In genomic region chr18:10286580-10287150, GRCh38 we compare ENCODE assay signal across 21 cellular contexts.
"Had no signal": no experiment of that assay in that cellular context is flagged by ENCODE, and none has a peak within 500 bp of the region (broad histone marks: within the 10 kb centered on the region; RNA-seq: fewer than 3 reads in every experiment).

No MANE protein-coding gene starts in this region.

- H3K27ac ChIP-seq: gastrocnemius medialis, thyroid gland had no signal

- H3K4me1 ChIP-seq: gastrocnemius medialis, thyroid gland had no signal

- H3K27ac Mint-ChIP-seq: activated CD4-positive, alpha-beta T cell treated with anti-CD3 and anti-CD28 coated beads, Interleukin-2, amount 10 ng/mL, durations not matched to agents 7 days and 5 days; activated CD8-positive, alpha-beta T cell treated with anti-CD3 and anti-CD28 coated beads, Interleukin-2, amount 10 ng/mL, durations not matched to agents 7 days and 5 days; activated naive CD8-positive, alpha-beta T cell treated with anti-CD3 and anti-CD28 coated beads, Interleukin-2, amount 50 U/mL, for 24 hours; activated T-helper 1 cell treated with anti-CD3 and anti-CD28 coated beads, Interleukin-12 subunit alpha, Interleukin-12 subunit beta, Interleukin-2, Interleukin-4 antibody, amounts not matched to agents 30 ng/mL and 10 ng/mL and 1 ng/mL, durations not matched to agents 14 hours and 24 hours and 36 hours; T-helper 17 cell had no signal

- H3K4me1 Mint-ChIP-seq: activated CD4-positive, alpha-beta T cell treated with anti-CD3 and anti-CD28 coated beads, Interleukin-2, amount 10 ng/mL, durations not matched to agents 7 days and 5 days; T-helper 17 cell had no signal

- DNase-seq: activated CD4-positive, alpha-beta T cell treated with anti-CD3 and anti-CD28 coated beads, Interleukin-2, amount 10 ng/mL, durations not matched to agents 7 days and 5 days; activated CD8-positive, alpha-beta T cell treated with anti-CD3 and anti-CD28 coated beads, Interleukin-2, amount 10 ng/mL, durations not matched to agents 7 days and 5 days; activated gamma-delta T cell; activated naive CD4-positive, alpha-beta T cell treated with anti-CD3 and anti-CD28 coated beads, Interleukin-2, amount 50 U/mL, for 16 hours; activated naive CD8-positive, alpha-beta T cell treated with anti-CD3 and anti-CD28 coated beads, Interleukin-2, amount 50 U/mL, for 24 hours; anterior cingulate cortex; central memory CD4-positive, alpha-beta T cell; effector memory CD4-positive, alpha-beta T cell; gastrocnemius medialis; head of caudate nucleus; hypothalamus; left cardiac atrium; mesenchymal stem cell; posterior cingulate gyrus; stimulated activated CD4-positive, alpha-beta T cell treated with anti-CD3 and anti-CD28 coated beads, Interleukin-4, amount 100 ng/mL, for 24 hours; stimulated activated naive CD4-positive, alpha-beta T cell treated with Interleukin-2 at 50 U/mL for 16 hours; T-helper 17 cell; thyroid gland had no signal

- H3K4me3 ChIP-seq: gastrocnemius medialis, thyroid gland had no signal

- ATAC-seq: activated CD4-positive, CD25-positive, alpha-beta regulatory T cell treated with anti-CD3 and anti-CD28 coated beads, Interleukin-2, amount 50 U/mL, for 24 hours; activated CD8-positive, alpha-beta T cell treated with anti-CD3 and anti-CD28 coated beads, Interleukin-2, amount 10 ng/mL, durations not matched to agents 7 days and 5 days; activated naive CD8-positive, alpha-beta T cell treated with anti-CD3 and anti-CD28 coated beads, Interleukin-2, amount 50 U/mL, for 24 hours; gastrocnemius medialis; left cardiac atrium; T-helper 17 cell had no signal

- H3K4me3 Mint-ChIP-seq: activated CD4-positive, alpha-beta T cell treated with anti-CD3 and anti-CD28 coated beads, Interleukin-2, amount 10 ng/mL, durations not matched to agents 7 days and 5 days; activated CD8-positive, alpha-beta T cell treated with anti-CD3 and anti-CD28 coated beads, Interleukin-2, amount 10 ng/mL, durations not matched to agents 7 days and 5 days; activated naive CD8-positive, alpha-beta T cell treated with anti-CD3 and anti-CD28 coated beads, Interleukin-2, amount 50 U/mL, for 24 hours; activated T-helper 1 cell treated with anti-CD3 and anti-CD28 coated beads, Interleukin-12 subunit alpha, Interleukin-12 subunit beta, Interleukin-2, Interleukin-4 antibody, amounts not matched to agents 30 ng/mL and 10 ng/mL and 1 ng/mL, durations not matched to agents 14 hours and 24 hours and 36 hours; neural crest cell; T-helper 17 cell had no signal

- H3K9me3 ChIP-seq: gastrocnemius medialis, thyroid gland had no signal

- H3K36me3 ChIP-seq: gastrocnemius medialis, thyroid gland had no signal

- H3K27me3 ChIP-seq: gastrocnemius medialis, thyroid gland had no signal

- H3K27me3 Mint-ChIP-seq: activated CD4-positive, alpha-beta T cell treated with anti-CD3 and anti-CD28 coated beads, Interleukin-2, amount 10 ng/mL, durations not matched to agents 7 days and 5 days; activated naive CD8-positive, alpha-beta T cell treated with anti-CD3 and anti-CD28 coated beads, Interleukin-2, amount 50 U/mL, for 24 hours had no signal
